ENCODE assay signal across 16 cellular contexts in the genomic region with DNA sequence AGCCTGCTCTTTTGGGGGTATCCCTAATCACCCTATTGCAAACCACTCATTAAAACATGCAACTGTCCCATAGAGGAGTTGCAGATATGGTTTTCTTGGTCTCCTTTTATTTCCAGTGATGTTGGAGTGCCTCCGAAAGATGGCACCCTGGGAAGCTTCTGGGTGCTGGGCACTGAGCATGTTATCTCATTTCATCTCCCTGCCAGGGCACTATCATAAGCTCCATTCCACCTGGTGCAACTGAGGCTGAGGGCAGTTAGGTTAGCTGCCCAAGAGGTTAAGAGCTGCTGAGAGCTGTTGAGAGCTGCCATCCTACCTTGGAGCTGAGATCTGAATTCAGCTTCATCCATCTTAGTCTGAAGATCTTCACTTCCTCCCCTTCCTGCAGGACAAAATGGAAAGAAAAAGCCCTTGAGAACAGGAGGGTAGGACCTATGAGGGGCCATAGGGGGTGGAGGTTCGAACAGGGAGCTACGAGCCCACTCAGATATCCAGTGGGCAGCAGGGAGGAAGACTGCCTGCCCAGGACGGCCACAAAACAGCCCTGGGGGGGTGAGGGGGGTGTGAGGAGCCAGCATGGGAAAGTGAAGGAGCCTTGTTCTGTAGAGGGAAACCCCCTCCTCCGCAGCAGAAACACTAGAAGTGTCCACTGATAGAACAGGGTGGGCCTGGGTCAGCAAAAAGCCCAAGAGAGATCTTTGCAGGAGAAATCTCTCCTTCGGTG.
DNase-seq lines count a peak whose midpoint lies in the region; ATAC-seq, FAIRE-seq and TF ChIP-seq lines count a peak whose summit lies in the region.
"Had no signal": no experiment of that assay in that cellular context is flagged by ENCODE, and none has a peak within 500 bp of the region (broad histone marks: within the 10 kb centered on the region; RNA-seq: fewer than 3 reads in every experiment).

No MANE protein-coding gene starts in this region.

- H3K36me3 ChIP-seq in BLaER1 treated with 17β-estradiol and CSF1 and Interleukin-3, amounts not matched to agents 10 nM and 100 nM: peaks cover 0 to 7% (median 0%) of the 10 kb centered on the region in 11 experiments; a peak in 2 of 22 replicates
- H3K36me3 ChIP-seq in Panc1 (ENCODE audit: control insufficient read depth, insufficient read depth, low read length) (no peaks in the 10 kb centered on the region), H1 (ENCODE audit: control insufficient read depth in 2 of 4, insufficient read depth in 4 of 4, low read length in 3 of 4) (no peaks in the 10 kb centered on the region), osteoblast (ENCODE audit: insufficient read depth, low read length) (no peaks in the 10 kb centered on the region), GM23248 (ENCODE audit: low read depth) (no peaks in the 10 kb centered on the region)
- H3K36me3 ChIP-seq: BE2C, esophagus squamous epithelium, lower lobe of right lung, tibial nerve, WERI-Rb-1 had no signal

- no peak overlapping the region for H2BK120ac ChIP-seq in H1 (replicated peaks; ENCODE audit: low read depth, low read length)

- in situ Hi-C loops in Panc1 (cut with HindIII; ENCODE audit: low pct_unique_long_range_greater_than_20kb, low sequenced_read_pairs): no loop called here
- in situ Hi-C loops in GM23248 (cut with MboI): no loop called here

- TF ChIP-seq RAD21 in H1 (IDR thresholded peaks at IDR 0.05 in 1 of 2, conservative IDR thresholded peaks at IDR 0.05 in 1 of 2; ENCODE audit: low read depth in 2 of 2, low read length in 2 of 2): no peak

- CTCF ChIA-PET in Panc1 (lab: Charles Lee) (interaction anchor here (0.5 to 1.0 kb wide), 7 partner anchors 14 to 202 kb away, joined by 3 to 4 read pairs (median 3); partner anchors contain the start of gene ZFP36L2), H1 (lab: Charles Lee; ENCODE audit: partially characterized antibody) (interaction anchor here (0.6 to 8.5 kb wide), 62 partner anchors 7 to 462 kb away, joined by 3 to 94 read pairs (median 4); partner anchors contain the start of gene ZFP36L2)

- peak overlapping the region; percentile 49; the same call in 1 of the 2 replicates for H2BK15ac ChIP-seq in H1 (ENCODE audit: low read length)

- BruUV-seq in Panc1 (replicated peaks; lab: Mats Ljungman, UMichigan): no TSS peak

- peak overlapping the region; percentile 29; the same call in 1 of the 2 replicates for H2BK12ac ChIP-seq in H1 (ENCODE audit: low read depth, low read length)

- H3K79me1 ChIP-seq in H1 (ENCODE audit: low read depth, low read length): no peaks in the 10 kb centered on the region

- H2AK5ac ChIP-seq in H1 (ENCODE audit: low read depth, low read length): no peak overlapping the region

- H3K9me3 ChIP-seq in BLaER1 treated with 17β-estradiol and CSF1 and Interleukin-3, amounts not matched to agents 10 nM and 100 nM (replicated peaks in 1 of 11): peaks cover 25 to 36% (median 33%) of the 10 kb centered on the region in 11 experiments
- H3K9me3 ChIP-seq in Panc1 (ENCODE audit: control insufficient read depth, insufficient read depth, low read depth, low read length): peaks cover 6% of the 10 kb centered on the region; the same call in 1 of the 2 replicates
- H3K9me3 ChIP-seq in H1 (ENCODE audit: insufficient read depth in 2 of 2, low read depth in 1 of 2, low read length in 1 of 2): peaks cover 0 to 5% of the 10 kb centered on the region in 2 experiments; a peak in 3 of 4 replicates
- peaks cover 7% of the 10 kb centered on the region for H3K9me3 ChIP-seq in osteoblast (ENCODE audit: low read depth, low read length)
- peaks cover 4% of the 10 kb centered on the region for H3K9me3 ChIP-seq in GM23248 (ENCODE audit: low read depth)

- H4K5ac ChIP-seq in H1 (ENCODE audit: insufficient read length, low read depth, low read length): no peak overlapping the region

- H3K23ac ChIP-seq in H1 (ENCODE audit: insufficient read length): no peak overlapping the region

- intact Hi-C loops in Panc1 (cut with micrococcal nuclease; ENCODE audit: unreplicated experiment): loop anchor here (10.0 kb wide), 1 partner anchor 201 kb away; the partner anchor contains the start of gene ZFP36L2

- no peaks in the 10 kb centered on the region for H3K9me2 ChIP-seq in GM23248 (ENCODE audit: insufficient read depth)

- WGBS in H1 (ENCODE audit: extremely low coverage in 1 of 2, insufficient coverage in 1 of 2, insufficient read length in 1 of 2, insufficient replicate concordance in 2 of 2, low coverage in 1 of 2, low lambda C conversion rate in 2 of 2, missing lambda C conversion rate in 1 of 2), 2 experiments: 73% methylated on average over 6 of the region's 6 CpGs; no CpG with 5 or more reads in 1 of the 2 experiments
- WGBS in GM23248 (ENCODE audit: low coverage in 1 of 2, low lambda C conversion rate in 2 of 2, missing lambda C conversion rate in 2 of 2), 2 experiments: 80 to 84% methylated on average over 6 of the region's 6 CpGs

- H4K20me1 ChIP-seq in BLaER1 treated with 17β-estradiol and CSF1 and Interleukin-3, amounts not matched to agents 10 nM and 100 nM: no peaks in the 10 kb centered on the region
- H4K20me1 ChIP-seq in H1 (replicated peaks in 1 of 2; ENCODE audit: control insufficient read depth in 1 of 2, insufficient read depth in 2 of 2, low read length in 2 of 2): no peaks in the 10 kb centered on the region
- H4K20me1 ChIP-seq in osteoblast (ENCODE audit: insufficient read depth, low read length): no peaks in the 10 kb centered on the region
- H4K20me1 ChIP-seq in GM23248 (ENCODE audit: insufficient read depth): no peaks in the 10 kb centered on the region

- H3F3A ChIP-seq in GM23248 (ENCODE audit: insufficient read depth): no peaks in the 10 kb centered on the region

- H4K91ac ChIP-seq in H1 (replicated peaks; ENCODE audit: insufficient read length, low read length): no peak overlapping the region

- H2AFZ ChIP-seq in H1 (ENCODE audit: low read length) (peak overlapping the region; percentile 68; the same call in 1 of the 2 replicates), osteoblast (ENCODE audit: low read length) (no peak overlapping the region), GM23248 (no peak overlapping the region)

- TF ChIP-seq POLR2A in H1 (IDR thresholded peaks at IDR 0.05; ENCODE audit: control extremely low read depth in 1 of 2, low read depth in 2 of 2, low read length in 2 of 2): no peak

- H3K56ac ChIP-seq in H1 (replicated peaks; ENCODE audit: insufficient read length, low read depth, low read length): no peak overlapping the region

- H4K8ac ChIP-seq in H1 (ENCODE audit: extremely low read depth, insufficient read depth, low read length): no peak overlapping the region

- H2BK20ac ChIP-seq in H1 (ENCODE audit: low read length): 0 out of 2 replicates have a peak overlapping the region, but pooled peaks have one; percentile 82

- peak overlapping the region in 6 of 11 experiments; percentile 11 to 37 (median 23); a peak in 9 of 22 replicates for H3K27ac ChIP-seq in BLaER1 treated with 17β-estradiol and CSF1 and Interleukin-3, amounts not matched to agents 10 nM and 100 nM
- peak overlapping the region; percentile 14; the same call in 1 of the 2 replicates for H3K27ac ChIP-seq in Panc1 (ENCODE audit: low read length)
- H3K27ac ChIP-seq in H1 (ENCODE audit: low read depth, low read length): no peak overlapping the region
- no peak overlapping the region for H3K27ac ChIP-seq in osteoblast (ENCODE audit: low read depth, low read length)
- H3K27ac ChIP-seq in GM23248: no peak overlapping the region
- H3K27ac ChIP-seq: foreskin keratinocyte, lower lobe of right lung, WERI-Rb-1 had no signal

- H3K14ac ChIP-seq in H1 (ENCODE audit: insufficient read length): no peak overlapping the region

- DNase-seq in Panc1 (ENCODE audit: low read depth, low spot score) (no peak), H1 (ENCODE audit: low read depth in 1 of 2, low spot score in 2 of 2) (no peak), osteoblast (ENCODE audit: insufficient read length, low spot score, missing footprints) (peak; percentile 3), DMS 273 treated with DMSO at 0.1 percent for 48 hours (lab: John Stamatoyannopoulos, UW) (no peak), GM23248 (no peak), KG1 (lab: John Stamatoyannopoulos, UW) (no peak)
- no peak for DNase-seq in activated CD4-positive, alpha-beta T cell treated with anti-CD3 and anti-CD28 coated beads for 48 hours
- DNase-seq: esophagus squamous epithelium, foreskin keratinocyte, lower lobe of right lung, NCI-H1092 had no signal

- peak overlapping the region in 9 of 11 experiments; percentile 1 to 87 (median 45); a peak in 15 of 22 replicates for H3K4me2 ChIP-seq in BLaER1 treated with 17β-estradiol and CSF1 and Interleukin-3, amounts not matched to agents 10 nM and 100 nM
- H3K4me2 ChIP-seq in H1 (ENCODE audit: insufficient read depth in 1 of 2, low read depth in 2 of 2, low read length in 2 of 2): no peak overlapping the region
- no peak overlapping the region for H3K4me2 ChIP-seq in osteoblast (ENCODE audit: insufficient read depth, low read length)
- H3K4me2 ChIP-seq in GM23248 (ENCODE audit: unreplicated experiment): no peak overlapping the region

- TF ChIP-seq CTCF in Panc1 (IDR thresholded peaks at IDR 0.05) (no peak), H1 (IDR thresholded peaks at IDR 0.05; ENCODE audit: control extremely low read depth in 1 of 3, insufficient read depth in 1 of 3, low read depth in 1 of 3, low read length in 3 of 3) (no peak), osteoblast (IDR thresholded peaks at IDR 0.05; ENCODE audit: extremely low read depth, low read depth, low read length) (no peak)

- no peak overlapping the region for H3K4me3 ChIP-seq in BLaER1 treated with 17β-estradiol and CSF1 and Interleukin-3, amounts not matched to agents 10 nM and 100 nM
- no peak overlapping the region for H3K4me3 ChIP-seq in Panc1 (ENCODE audit: low read depth in 2 of 2, low read length in 2 of 2)
- no peak overlapping the region for H3K4me3 ChIP-seq in H1 (ENCODE audit: extremely low read depth in 1 of 4, insufficient read depth in 2 of 4, low read depth in 3 of 4, low read length in 4 of 4)
- no peak overlapping the region for H3K4me3 ChIP-seq in osteoblast (ENCODE audit: insufficient read depth, low read length)
- H3K4me3 ChIP-seq in GM23248: no peak overlapping the region
- H3K4me3 ChIP-seq: esophagus squamous epithelium, lower lobe of right lung, tibial nerve had no signal

- ATAC-seq in Panc1: no peak

- no peak overlapping the region; the same call in 1 of the 2 replicates for H2BK5ac ChIP-seq in H1 (ENCODE audit: low read depth, low read length)

- no peak for FAIRE-seq in H1 (lab: Jason Lieb, UNC)
- FAIRE-seq: G401.6 had no signal

- no peaks in the 10 kb centered on the region; a peak in 1 of 22 replicates for H3K27me3 ChIP-seq in BLaER1 treated with 17β-estradiol and CSF1 and Interleukin-3, amounts not matched to agents 10 nM and 100 nM
- H3K27me3 ChIP-seq in Panc1 (ENCODE audit: control insufficient read depth, insufficient read depth, low read length): no peaks in the 10 kb centered on the region
- no peaks in the 10 kb centered on the region for H3K27me3 ChIP-seq in H1 (replicated peaks in 1 of 4; ENCODE audit: control insufficient read depth in 3 of 4, extremely low read depth in 1 of 4, insufficient read depth in 3 of 4, low read length in 3 of 4)
- no peaks in the 10 kb centered on the region for H3K27me3 ChIP-seq in osteoblast (ENCODE audit: insufficient read depth, low read length)
- H3K27me3 ChIP-seq in GM23248 (replicated peaks; ENCODE audit: insufficient read depth): no peaks in the 10 kb centered on the region
- H3K27me3 ChIP-seq: BE2C, esophagus squamous epithelium, foreskin keratinocyte, tibial nerve had no signal

- H3K79me2 ChIP-seq in H1 (ENCODE audit: control insufficient read depth in 1 of 2, insufficient read depth in 2 of 2, low read length in 2 of 2) (no peaks in the 10 kb centered on the region), osteoblast (ENCODE audit: insufficient read depth, low read length) (no peaks in the 10 kb centered on the region), GM23248 (ENCODE audit: insufficient read depth) (no peaks in the 10 kb centered on the region)

- POLR2A ChIA-PET in Panc1 (lab: Charles Lee): interaction anchor here (0.6 kb wide), 1 partner anchor 150 kb away, joined by 4 read pairs; no protein-coding TSS in a partner anchor
- POLR2A ChIA-PET in H1 (lab: Charles Lee; ENCODE audit: partially characterized antibody): interaction anchor here (1.3 to 1.5 kb wide), 2 partner anchors 44 to 78 kb away, joined by 3 to 7 read pairs; no protein-coding TSS in a partner anchor

- peaks cover 28 to 48% (median 39%) of the 10 kb centered on the region in 10 experiments for H3K4me1 ChIP-seq in BLaER1 treated with 17β-estradiol and CSF1 and Interleukin-3, amounts not matched to agents 10 nM and 100 nM
- H3K4me1 ChIP-seq in Panc1 (ENCODE audit: control insufficient read depth, insufficient read depth, low read length) (peaks cover 3% of the 10 kb centered on the region; the same call in 1 of the 2 replicates), H1 (replicated peaks in 1 of 4; ENCODE audit: control insufficient read depth in 3 of 4, insufficient read depth in 4 of 4, low read length in 3 of 4) (peaks cover 2 to 10% (median 3%) of the 10 kb centered on the region in 4 experiments; a peak in 4 of 7 replicates), osteoblast (ENCODE audit: insufficient read depth, low read length) (peaks cover 6% of the 10 kb centered on the region), GM23248 (ENCODE audit: insufficient read depth) (no peaks in the 10 kb centered on the region)
- H3K4me1 ChIP-seq: foreskin keratinocyte had no signal

- H3K4ac ChIP-seq in H1 (replicated peaks; ENCODE audit: insufficient read length, low read depth, low read length): no peak overlapping the region

- TF ChIP-seq EP300 in H1 (IDR thresholded peaks at IDR 0.05; ENCODE audit: borderline replicate concordance in 1 of 2, low read depth in 2 of 2, low read length in 2 of 2): no peak

- H3K9ac ChIP-seq in BLaER1 treated with 17β-estradiol and CSF1 and Interleukin-3, amounts not matched to agents 10 nM and 100 nM: peak overlapping the region in 1 of 11 experiments; percentile 3; a peak in 1 of 22 replicates
- H3K9ac ChIP-seq in H1 (replicated peaks in 1 of 4; ENCODE audit: extremely low read depth in 1 of 4, low read depth in 3 of 4, low read length in 3 of 4) (no peak overlapping the region), GM23248 (no peak overlapping the region)

- H3K18ac ChIP-seq in H1 (ENCODE audit: extremely low read depth, low read length): peak overlapping the region; percentile 67; the same call in 1 of the 2 replicates

- no peaks in the 10 kb centered on the region for H3K23me2 ChIP-seq in H1 (ENCODE audit: low read depth, low read length)

Comparison
In these comparisons a context has a peak if more than half of its experiments do, and no peak if none do; other contexts are left out.
1. H3K27ac ChIP-seq: peak in BLaER1 treated with 17β-estradiol and CSF1 and Interleukin-3, amounts not matched to agents 10 nM and 100 nM (6 of 11) and Panc1 (single experiment); none in H1 (single experiment), osteoblast (single experiment) and GM23248 (single experiment).
2. H3K4me2 ChIP-seq: peak in BLaER1 treated with 17β-estradiol and CSF1 and Interleukin-3, amounts not matched to agents 10 nM and 100 nM (9 of 11); none in H1 (0 of 2), osteoblast (single experiment) and GM23248 (single experiment).